In genomic region chr13:98264877-98265276, GRCh38 we compare ENCODE assay signal across 26 cellular contexts.
DNase-seq lines count a peak whose midpoint lies in the region; ATAC-seq, FAIRE-seq and TF ChIP-seq lines count a peak whose summit lies in the region.
"Had no signal": no experiment of that assay in that cellular context is flagged by ENCODE, and none has a peak within 500 bp of the region (broad histone marks: within the 10 kb centered on the region; RNA-seq: fewer than 3 reads in every experiment).

No MANE protein-coding gene starts in this region.

- H3K36me3 ChIP-seq in HepG2 (replicated peaks in 1 of 2; ENCODE audit: control insufficient read depth in 1 of 2, insufficient read depth in 2 of 2, low read length in 2 of 2) (peaks cover 2 to 6% of the 10 kb centered on the region in 2 experiments; a peak in 3 of 5 replicates), right lobe of liver (no peaks in the 10 kb centered on the region), endodermal cell (ENCODE audit: control insufficient read depth, insufficient read depth, low read length) (peaks cover 28% of the 10 kb centered on the region)

- peak overlapping the region; percentile 47 for H3K27ac ChIP-seq in HepG2 (ENCODE audit: extremely low read length, insufficient read depth, low read length)
- H3K27ac ChIP-seq in right lobe of liver: no peak overlapping the region
- H3K27ac ChIP-seq in endodermal cell (ENCODE audit: low read depth, low read length): no peak overlapping the region
- H3K27ac ChIP-seq: 22Rv1; A549; BLaER1 treated with 17β-estradiol and CSF1 and Interleukin-3, amounts not matched to agents 10 nM and 100 nM; C4-2B had no signal

- no peak for FAIRE-seq in HepG2 (lab: Jason Lieb, UNC)
- FAIRE-seq: A549, GM12878, GM12892, GM18507 had no signal

- no peaks in the 10 kb centered on the region for H3K9me3 ChIP-seq in HepG2 (ENCODE audit: low read length)
- no peaks in the 10 kb centered on the region for H3K9me3 ChIP-seq in right lobe of liver
- H3K9me3 ChIP-seq in endodermal cell (ENCODE audit: control insufficient read depth, low read length): no peaks in the 10 kb centered on the region
- H3K9me3 ChIP-seq: A549; BLaER1 treated with 17β-estradiol and CSF1 and Interleukin-3, amounts not matched to agents 10 nM and 100 nM; Caco-2 had no signal

- CTCF ChIA-PET in HepG2 (lab: Yijun Ruan, JAX; ENCODE audit: low intra/inter-chr PET ratio, low total read pairs): no interaction called here

- H3K27me3 Mint-ChIP-seq in endodermal cell (ENCODE audit: insufficient read depth): no peaks in the 10 kb centered on the region
- H3K27me3 Mint-ChIP-seq in progenitor cell of endocrine pancreas: no peaks in the 10 kb centered on the region
- H3K27me3 Mint-ChIP-seq: B cell; CD4-positive, alpha-beta T cell had no signal

- H3K4me2 ChIP-seq in HepG2 (ENCODE audit: low read depth, low read length): no peak overlapping the region; the same call in 1 of the 2 replicates
- H3K4me2 ChIP-seq: A549; BLaER1 treated with 17β-estradiol and CSF1 and Interleukin-3, amounts not matched to agents 10 nM and 100 nM had no signal

- H3K27ac Mint-ChIP-seq in endodermal cell: no peak overlapping the region
- peak overlapping the region; percentile 33 for H3K27ac Mint-ChIP-seq in progenitor cell of endocrine pancreas
- H3K27ac Mint-ChIP-seq: B cell; CD4-positive, alpha-beta T cell; CD8-positive, alpha-beta T cell had no signal

- H3K36me3 Mint-ChIP-seq in endodermal cell (ENCODE audit: low read depth) (peaks cover 13% of the 10 kb centered on the region), progenitor cell of endocrine pancreas (ENCODE audit: insufficient read depth) (peaks cover 6% of the 10 kb centered on the region)
- H3K36me3 Mint-ChIP-seq: CD8-positive, alpha-beta T cell had no signal

- POLR2A ChIA-PET in HepG2 (lab: Yijun Ruan, JAX): interaction anchor here (1.9 kb wide), 1 partner anchor 10 kb away, joined by 11 read pairs; no protein-coding TSS in a partner anchor

- BruUV-seq in HepG2 (replicated peaks; lab: Mats Ljungman, UMichigan): no TSS peak

- no peak for ATAC-seq in HepG2
- no peak for ATAC-seq in right lobe of liver
- ATAC-seq in HG03442 (IDR thresholded peaks at IDR 0.05; ENCODE audit: unreplicated experiment): no peak
- ATAC-seq: A549; CD8-positive, alpha-beta T cell; GM12878 had no signal

- H2AFZ ChIP-seq in HepG2 (ENCODE audit: low read length): no peak overlapping the region

- TF ChIP-seq CTCF in HepG2 (CRISPR knock-in tag; IDR thresholded peaks at IDR 0.05) (no peak), right lobe of liver (IDR thresholded peaks at IDR 0.05) (no peak), endodermal cell (conservative IDR thresholded peaks at IDR 0.05) (no peak), progenitor cell of endocrine pancreas (IDR thresholded peaks at IDR 0.05; ENCODE audit: unreplicated experiment) (no peak)

- in situ Hi-C loops in HepG2 (cut with HindIII; ENCODE audit: extremely low pct_ligation_motif_present, low pct_unique_long_range_greater_than_20kb): no loop called here

- WGBS in HepG2 (ENCODE audit: low lambda C conversion rate): 94% methylated on average over 5 of the region's 5 CpGs
- 93% methylated on average over 5 of the region's 5 CpGs for WGBS in right lobe of liver (ENCODE audit: insufficient coverage, low coverage, low lambda C conversion rate, missing lambda C conversion rate)
- WGBS in endodermal cell (ENCODE audit: insufficient coverage in 1 of 2, insufficient read length in 1 of 2), 2 experiments: 96% methylated on average over 4 of the region's 5 CpGs

- no peak for DNase-seq in HepG2 (ENCODE audit: low spot score)
- no peak for DNase-seq in right lobe of liver
- DNase-seq in endodermal cell: peak; percentile 2
- no peak for DNase-seq in progenitor cell of endocrine pancreas (ENCODE audit: low spot score, unreplicated experiment)
- DNase-seq in D341Med (ENCODE audit: low spot score): no peak
- DNase-seq: AML-193; Caco-2; Calu3; CD4-positive, alpha-beta T cell; CD8-positive, alpha-beta T cell; DMS 273 treated with DMSO at 0.1 percent for 48 hours; DMS153; DMS53; DMS79; DND-41; EL; GDM1 had no signal

- TF ChIP-seq RAD21 in HepG2 (CRISPR knock-in tag; IDR thresholded peaks at IDR 0.05): no peak

- no peak overlapping the region for H3K4me3 Mint-ChIP-seq in endodermal cell
- no peak overlapping the region for H3K4me3 Mint-ChIP-seq in progenitor cell of endocrine pancreas (ENCODE audit: low read depth)
- H3K4me3 Mint-ChIP-seq: B cell; CD4-positive, alpha-beta T cell; CD8-positive, alpha-beta T cell had no signal

- H3K4me1 ChIP-seq in HepG2 (ENCODE audit: insufficient read depth, low read length) (peaks cover 99% of the 10 kb centered on the region), right lobe of liver (peaks cover 0 to 45% (median 14%) of the 10 kb centered on the region in 4 donors), endodermal cell (ENCODE audit: control insufficient read depth, insufficient read depth, low read length) (peaks cover 10% of the 10 kb centered on the region)

- no peak overlapping the region for H3K4me3 ChIP-seq in HepG2 (replicated peaks in 1 of 3; ENCODE audit: insufficient read depth in 1 of 3, low read depth in 2 of 3, low read length in 3 of 3)
- H3K4me3 ChIP-seq in right lobe of liver: no peak overlapping the region
- H3K4me3 ChIP-seq in endodermal cell (ENCODE audit: low read length): no peak overlapping the region
- H3K4me3 ChIP-seq: A549; BLaER1 treated with 17β-estradiol and CSF1 and Interleukin-3, amounts not matched to agents 10 nM and 100 nM; GM12878 had no signal

- H4K20me1 ChIP-seq in HepG2 (ENCODE audit: insufficient read depth, low read length): peaks cover 18% of the 10 kb centered on the region

- no peaks in the 10 kb centered on the region for H3K27me3 ChIP-seq in HepG2 (ENCODE audit: control insufficient read depth in 1 of 2, insufficient read depth in 2 of 2, low read length in 2 of 2)
- no peaks in the 10 kb centered on the region for H3K27me3 ChIP-seq in right lobe of liver
- H3K27me3 ChIP-seq in endodermal cell (ENCODE audit: control insufficient read depth, insufficient read depth, low read length, poor library complexity, severe bottlenecking): no peaks in the 10 kb centered on the region
- H3K27me3 ChIP-seq: BLaER1 treated with 17β-estradiol and CSF1 and Interleukin-3, amounts not matched to agents 10 nM and 100 nM had no signal

- intact Hi-C loops in HepG2 (cut with micrococcal nuclease; ENCODE audit: unreplicated experiment) (loop anchor here (10.0 kb wide), 1 partner anchor 240 kb away; no protein-coding TSS in a partner anchor), right lobe of liver (cut with DNase I) (no loop called here)

- H3K9me3 Mint-ChIP-seq in endodermal cell: no peaks in the 10 kb centered on the region
- no peaks in the 10 kb centered on the region for H3K9me3 Mint-ChIP-seq in progenitor cell of endocrine pancreas (ENCODE audit: low read depth)
- H3K9me3 Mint-ChIP-seq: CD4-positive, alpha-beta T cell; CD8-positive, alpha-beta T cell had no signal

- H3K4me1 Mint-ChIP-seq in endodermal cell: peaks cover 53% of the 10 kb centered on the region
- H3K4me1 Mint-ChIP-seq in progenitor cell of endocrine pancreas (ENCODE audit: low read depth): peaks cover 54% of the 10 kb centered on the region
- H3K4me1 Mint-ChIP-seq: B cell had no signal

- no peak overlapping the region for H3K9ac ChIP-seq in HepG2 (ENCODE audit: insufficient read depth, low read depth, low read length)
- no peak overlapping the region for H3K9ac ChIP-seq in endodermal cell (ENCODE audit: extremely low read depth, low read length, poor library complexity, severe bottlenecking)
- H3K9ac ChIP-seq: BLaER1 treated with 17β-estradiol and CSF1 and Interleukin-3, amounts not matched to agents 10 nM and 100 nM had no signal

- TF ChIP-seq POLR2A in HepG2 (IDR thresholded peaks at IDR 0.05; ENCODE audit: insufficient read depth in 1 of 2, low read depth in 2 of 2, low read length in 2 of 2) (no peak), right lobe of liver (IDR thresholded peaks at IDR 0.05) (no peak)

- TF ChIP-seq EP300 in HepG2 (IDR thresholded peaks at IDR 0.05; ENCODE audit: low read depth in 2 of 2, low read length in 2 of 2): no peak
- no peak for TF ChIP-seq EP300 in HepG2 (CRISPR knock-in tag; IDR thresholded peaks at IDR 0.05; ENCODE audit: borderline replicate concordance)

- peaks cover 76% of the 10 kb centered on the region for H3K79me2 ChIP-seq in HepG2 (ENCODE audit: insufficient read depth, low read length)

TF ChIP-seq in HepG2, 621 proteins besides CTCF, POLR2A, EP300 and RAD21 (continues in another document):
- peak; percentile 23 for TF ChIP-seq AGO2 (optimal IDR thresholded peaks at IDR 0.05; ENCODE audit: low read depth, low read length)
- no peak for TF ChIP-seq ZBED4 (CRISPR knock-in tag; IDR thresholded peaks at IDR 0.05; ENCODE audit: borderline replicate concordance)
- peak; percentile 75 for TF ChIP-seq RBM22 (optimal IDR thresholded peaks at IDR 0.05; ENCODE audit: low read length)
- no peak for TF ChIP-seq ZNF33B (CRISPR knock-in tag; IDR thresholded peaks at IDR 0.05)
- no peak for TF ChIP-seq RXRB (CRISPR knock-in tag; IDR thresholded peaks at IDR 0.05; ENCODE audit: borderline replicate concordance)
- TF ChIP-seq NFE2 (CRISPR knock-in tag; IDR thresholded peaks at IDR 0.05): no peak
- no peak for TF ChIP-seq ZNF382 (CRISPR knock-in tag; IDR thresholded peaks at IDR 0.05; ENCODE audit: borderline replicate concordance)
